10 cellular contexts compared by ENCODE assay signal in the genomic region with DNA sequence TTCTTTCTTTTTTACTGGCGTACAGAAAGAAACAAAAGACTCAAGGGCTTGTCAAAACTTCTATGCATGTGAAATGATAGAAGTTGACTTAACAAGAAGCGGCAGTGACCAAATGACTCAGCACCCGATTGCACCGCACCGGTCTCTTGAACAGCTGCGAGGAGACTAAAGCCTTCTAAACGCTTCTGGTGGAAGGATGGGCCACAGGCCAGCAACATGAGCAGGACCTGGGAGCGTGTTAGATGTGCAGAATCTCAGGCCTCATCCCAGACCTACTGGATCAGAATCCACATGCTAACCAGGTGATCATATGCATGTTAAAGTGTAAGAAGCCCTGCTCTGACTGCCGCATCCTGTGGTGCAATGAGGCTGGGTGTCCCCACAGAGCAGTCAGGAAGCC. TPM values are rescaled to one million over a fixed set of nuclear protein-coding genes. Genes with fewer than 3 reads are reported as not detected.
"Had no signal": no experiment of that assay in that cellular context is flagged by ENCODE, and none has a peak within 500 bp of the region (broad histone marks: within the 10 kb centered on the region; RNA-seq: fewer than 3 reads in every experiment).

No MANE protein-coding gene starts in this region.

RNA-seq across cellular contexts. Expression of gene LGALS9C, which starts 31.1 kb away (rescaled TPM):
- total RNA-seq: cerebellum, dermis blood vessel endothelial cell, endothelial cell of umbilical vein, epithelial cell of proximal tubule, gastroesophageal sphincter, hepatocyte, kidney, left ventricle myocardium inferior had no signal
- polyA plus RNA-seq: endothelial cell of umbilical vein, heart left ventricle, hepatocyte, mammary epithelial cell had no signal
